ENCODE assay signal across 1 cellular context in the genomic region with DNA sequence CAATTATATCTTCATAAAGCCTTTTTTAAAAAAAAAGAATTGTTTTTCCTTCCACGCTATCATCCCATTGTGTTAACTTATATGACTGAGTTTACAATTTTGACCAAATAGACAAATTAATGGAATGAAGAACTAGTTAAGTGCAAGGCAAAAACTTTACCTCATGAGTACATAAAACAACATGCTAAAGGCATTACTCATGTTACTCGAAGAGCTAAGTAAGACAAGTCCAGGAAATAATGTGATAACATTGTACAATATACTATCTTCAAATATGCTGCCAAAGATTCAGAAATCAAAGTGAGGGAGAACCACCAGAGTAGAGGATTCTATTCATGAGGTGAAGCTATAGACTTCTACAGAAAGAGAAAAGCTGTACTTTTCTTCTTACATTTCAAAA.
TF ChIP-seq lines count a peak whose summit lies in the region.

No MANE protein-coding gene starts in this region.

TF ChIP-seq in IMR-90, 13 proteins besides CTCF, POLR2A, EP300 and RAD21 (continued from another document):
- TF ChIP-seq CHD1 (IDR thresholded peaks at IDR 0.05; ENCODE audit: low read depth, low read length): no peak
- TF ChIP-seq RCOR1 (IDR thresholded peaks at IDR 0.05; ENCODE audit: insufficient replicate concordance, low read length): no peak
- no peak for TF ChIP-seq MAZ (IDR thresholded peaks at IDR 0.05; ENCODE audit: borderline replicate concordance, low read depth, low read length)
- no peak for TF ChIP-seq CEBPB (IDR thresholded peaks at IDR 0.05; ENCODE audit: low read depth, low read length)
- TF ChIP-seq MXI1 (IDR thresholded peaks at IDR 0.05; ENCODE audit: borderline replicate concordance, low read depth, low read length): no peak
- TF ChIP-seq MAFK (IDR thresholded peaks at IDR 0.05; ENCODE audit: low read depth, low read length): no peak
- no peak for TF ChIP-seq NFE2L2 (IDR thresholded peaks at IDR 0.05; ENCODE audit: low read depth, low read length)
- no peak for TF ChIP-seq SMC3 (IDR thresholded peaks at IDR 0.05; ENCODE audit: low read depth, low read length)
